Comparison of ENCODE assay signal across 23 cellular contexts in the genomic region with DNA sequence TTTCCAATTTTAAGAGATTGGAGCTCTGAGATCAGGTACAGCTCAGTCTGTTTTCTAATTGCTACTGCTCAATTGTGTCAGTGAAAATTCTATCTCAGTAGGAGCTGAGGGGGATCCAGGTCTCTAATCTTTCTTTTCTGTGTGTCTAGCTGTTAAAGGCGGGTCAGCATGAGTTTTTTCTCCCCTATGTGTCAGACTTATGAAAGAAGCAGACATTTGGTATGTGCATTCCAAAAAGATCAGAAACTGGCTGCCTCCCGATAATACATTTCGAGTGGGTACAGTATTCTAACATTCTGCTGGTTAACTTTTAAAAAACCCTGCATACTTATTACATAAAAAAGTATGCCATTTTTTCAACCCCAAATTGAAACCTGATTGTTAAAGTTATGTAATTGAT.
A peak's percentile ranks its signal among the peaks of the same experiment; 100 is the strongest.
DNase-seq lines count a peak whose midpoint lies in the region; ATAC-seq, FAIRE-seq and TF ChIP-seq lines count a peak whose summit lies in the region.
"Had no signal": no experiment of that assay in that cellular context is flagged by ENCODE, and none has a peak within 500 bp of the region (broad histone marks: within the 10 kb centered on the region; RNA-seq: fewer than 3 reads in every experiment).

No MANE protein-coding gene starts in this region.

- intact Hi-C loops in activated CD4-positive, alpha-beta T cell treated with anti-CD3 and anti-CD28 coated beads, Interleukin-2, amount 10 ng/mL, durations not matched to agents 24 days and 14 days (cut with micrococcal nuclease), result no loop called here

- no peak for TF ChIP-seq CTCF in astrocyte (IDR thresholded peaks at IDR 0.05; ENCODE audit: insufficient read depth, low read depth, low read length)
- no peak for TF ChIP-seq CTCF in mesothelial cell of epicardium (IDR thresholded peaks at IDR 0.05; ENCODE audit: unreplicated experiment)
- no peak for TF ChIP-seq CTCF in type B pancreatic cell (conservative IDR thresholded peaks at IDR 0.05)

- no peaks in the 10 kb centered on the region for H3K4me1 ChIP-seq in astrocyte (ENCODE audit: insufficient read depth, low read length)
- H3K4me1 ChIP-seq: Peyer's patch, SJCRH30 had no signal

- no peak for ATAC-seq in effector memory CD8-positive, alpha-beta T cell (replicated peaks)

- no peak overlapping the region for H3K4me3 Mint-ChIP-seq in astrocyte (ENCODE audit: unreplicated experiment)
- no peak overlapping the region for H3K4me3 Mint-ChIP-seq in mesothelial cell of epicardium
- H3K4me3 Mint-ChIP-seq in type B pancreatic cell, result no peak overlapping the region
- no peak overlapping the region for H3K4me3 Mint-ChIP-seq in effector memory CD8-positive, alpha-beta T cell
- H3K4me3 Mint-ChIP-seq in activated CD4-positive, alpha-beta T cell treated with anti-CD3 and anti-CD28 coated beads, Interleukin-2, amount 10 ng/mL, durations not matched to agents 24 days and 14 days, result no peak overlapping the region
- H3K4me3 Mint-ChIP-seq: CD4-positive, alpha-beta T cell had no signal

- H3K27ac ChIP-seq in astrocyte (ENCODE audit: low read depth, low read length), result no peak overlapping the region
- H3K27ac ChIP-seq: BLaER1, KMS-11, Peyer's patch, SJCRH30 had no signal

- H2AFZ ChIP-seq in astrocyte (ENCODE audit: low read depth, low read length), result no peak overlapping the region

- H3K36me3 Mint-ChIP-seq in astrocyte (ENCODE audit: low read depth, unreplicated experiment) (no peaks in the 10 kb centered on the region), mesothelial cell of epicardium (no peaks in the 10 kb centered on the region), type B pancreatic cell (peaks cover 12% of the 10 kb centered on the region)
- no peaks in the 10 kb centered on the region for H3K36me3 Mint-ChIP-seq in effector memory CD8-positive, alpha-beta T cell (ENCODE audit: insufficient read depth)
- no peaks in the 10 kb centered on the region for H3K36me3 Mint-ChIP-seq in activated CD4-positive, alpha-beta T cell treated with anti-CD3 and anti-CD28 coated beads, Interleukin-2, amount 10 ng/mL, durations not matched to agents 24 days and 14 days (ENCODE audit: low read depth)

- peaks cover 12% of the 10 kb centered on the region for H3K4me1 Mint-ChIP-seq in astrocyte (ENCODE audit: low read depth, unreplicated experiment)
- H3K4me1 Mint-ChIP-seq in mesothelial cell of epicardium, result peaks cover 62% of the 10 kb centered on the region
- H3K4me1 Mint-ChIP-seq in type B pancreatic cell (ENCODE audit: unreplicated experiment), result peaks cover 26% of the 10 kb centered on the region
- no peaks in the 10 kb centered on the region for H3K4me1 Mint-ChIP-seq in effector memory CD8-positive, alpha-beta T cell (ENCODE audit: low read depth in 2 of 2)
- no peaks in the 10 kb centered on the region for H3K4me1 Mint-ChIP-seq in activated CD4-positive, alpha-beta T cell treated with anti-CD3 and anti-CD28 coated beads, Interleukin-2, amount 10 ng/mL, durations not matched to agents 24 days and 14 days

- H3K27me3 Mint-ChIP-seq in astrocyte (ENCODE audit: low read depth, unreplicated experiment) (no peaks in the 10 kb centered on the region), mesothelial cell of epicardium (ENCODE audit: low read depth) (no peaks in the 10 kb centered on the region), type B pancreatic cell (no peaks in the 10 kb centered on the region)
- H3K27me3 Mint-ChIP-seq in effector memory CD8-positive, alpha-beta T cell, result no peaks in the 10 kb centered on the region
- H3K27me3 Mint-ChIP-seq in activated CD4-positive, alpha-beta T cell treated with anti-CD3 and anti-CD28 coated beads, Interleukin-2, amount 10 ng/mL, durations not matched to agents 24 days and 14 days, result no peaks in the 10 kb centered on the region
- H3K27me3 Mint-ChIP-seq: CD4-positive, alpha-beta T cell had no signal

- no peak overlapping the region for H3K4me2 ChIP-seq in astrocyte (ENCODE audit: low read length)
- H3K4me2 ChIP-seq: BLaER1, KMS-11 had no signal

- no peaks in the 10 kb centered on the region for H3K36me3 ChIP-seq in astrocyte (ENCODE audit: insufficient read depth, low read length)
- H3K36me3 ChIP-seq: BLaER1, Peyer's patch had no signal

- no peak for FAIRE-seq in astrocyte (lab: Jason Lieb, UNC)
- FAIRE-seq: GM12892 had no signal

- H3K9me3 ChIP-seq in astrocyte (ENCODE audit: insufficient read depth, low read depth, low read length), result no peaks in the 10 kb centered on the region
- H3K9me3 ChIP-seq: BLaER1, Peyer's patch, SJCRH30 had no signal

- H3K9me3 Mint-ChIP-seq in astrocyte (ENCODE audit: unreplicated experiment) (no peaks in the 10 kb centered on the region), mesothelial cell of epicardium (no peaks in the 10 kb centered on the region), type B pancreatic cell (no peaks in the 10 kb centered on the region)
- no peaks in the 10 kb centered on the region for H3K9me3 Mint-ChIP-seq in effector memory CD8-positive, alpha-beta T cell
- H3K9me3 Mint-ChIP-seq in activated CD4-positive, alpha-beta T cell treated with anti-CD3 and anti-CD28 coated beads, Interleukin-2, amount 10 ng/mL, durations not matched to agents 24 days and 14 days, result no peaks in the 10 kb centered on the region

- no peak overlapping the region for H3K9ac ChIP-seq in astrocyte (ENCODE audit: low read length)
- H3K9ac ChIP-seq: BLaER1, KMS-11 had no signal

- H3K27ac Mint-ChIP-seq in astrocyte (ENCODE audit: unreplicated experiment), result no peak overlapping the region
- H3K27ac Mint-ChIP-seq in mesothelial cell of epicardium, result peak overlapping the region; percentile 89
- H3K27ac Mint-ChIP-seq in type B pancreatic cell, result peak overlapping the region; percentile 21
- no peak overlapping the region for H3K27ac Mint-ChIP-seq in effector memory CD8-positive, alpha-beta T cell
- no peak overlapping the region for H3K27ac Mint-ChIP-seq in activated CD4-positive, alpha-beta T cell treated with anti-CD3 and anti-CD28 coated beads, Interleukin-2, amount 10 ng/mL, durations not matched to agents 24 days and 14 days
- H3K27ac Mint-ChIP-seq: CD4-positive, alpha-beta T cell had no signal

- no peak overlapping the region for H3K4me3 ChIP-seq in astrocyte (ENCODE audit: insufficient read depth, low read depth, low read length)
- H3K4me3 ChIP-seq: BLaER1, Peyer's patch, SJCRH30 had no signal

- DNase-seq in GM03348 (ENCODE audit: low spot score) (peak; percentile 41), astrocyte (ENCODE audit: low read depth) (peak; percentile 50), mesothelial cell of epicardium (ENCODE audit: low spot score in 2 of 2, unreplicated experiment in 2 of 2) (no peak), type B pancreatic cell (ENCODE audit: extremely low spot score, unreplicated experiment) (no peak), SW 1271 (lab: John Stamatoyannopoulos, UW) (no peak)
- no peak for DNase-seq in effector memory CD8-positive, alpha-beta T cell
- no peak for DNase-seq in activated CD4-positive, alpha-beta T cell treated with anti-CD3 and anti-CD28 coated beads, Interleukin-2, amount 10 ng/mL, durations not matched to agents 24 days and 14 days
- DNase-seq: CD4-positive, alpha-beta T cell; COR-L47; DMS79 treated with DMSO at 0.1 percent for 48 hours; GOT3; HCEC 1CT; IMR-90; NCI-H1105; NCI-H1694; NCI-H2081; NCI-H446; NCI-H526; Peyer's patch; SJCRH30 had no signal

- no peaks in the 10 kb centered on the region for H3K79me2 ChIP-seq in astrocyte (ENCODE audit: insufficient read depth, low read length)

- no peaks in the 10 kb centered on the region for H3K27me3 ChIP-seq in astrocyte (ENCODE audit: insufficient read depth, low read length)
- H3K27me3 ChIP-seq: BLaER1, Peyer's patch, SJCRH30 had no signal

- no peaks in the 10 kb centered on the region for H4K20me1 ChIP-seq in astrocyte (ENCODE audit: insufficient read depth, low read length)
- H4K20me1 ChIP-seq: BLaER1 had no signal

Comparison
In these comparisons a context has a peak if more than half of its experiments do, and no peak if none do; other contexts are left out.
1. DNase-seq: peak in GM03348 (single experiment) and astrocyte (single experiment); none in mesothelial cell of epicardium (0 of 2), type B pancreatic cell (single experiment), effector memory CD8-positive, alpha-beta T cell (0 of 3), SW 1271 (0 of 2) and activated CD4-positive, alpha-beta T cell treated with anti-CD3 and anti-CD28 coated beads, Interleukin-2, amount 10 ng/mL, durations not matched to agents 24 days and 14 days (single experiment).
2. H3K27ac Mint-ChIP-seq: peak in mesothelial cell of epicardium (single experiment) and type B pancreatic cell (single experiment); none in astrocyte (single experiment), effector memory CD8-positive, alpha-beta T cell (0 of 2) and activated CD4-positive, alpha-beta T cell treated with anti-CD3 and anti-CD28 coated beads, Interleukin-2, amount 10 ng/mL, durations not matched to agents 24 days and 14 days (single experiment).